1 cellular context compared by ENCODE assay signal in genomic region chr19:13033819-13034611, GRCh38.
TF ChIP-seq lines count a peak whose summit lies in the region.

No MANE protein-coding gene starts in this region.

TF ChIP-seq in HEK293, 187 proteins besides CTCF, POLR2A, EP300 and RAD21 (continued from another document and continues in another):
- TF ChIP-seq ZNF280C (tag by site-specific recombination; IDR thresholded peaks at IDR 0.05) (no peak), ZNF48 (tag by site-specific recombination; IDR thresholded peaks at IDR 0.05) (no peak), ZNF146 (tag by site-specific recombination; IDR thresholded peaks at IDR 0.05) (no peak), ZNF19 (tag by site-specific recombination; IDR thresholded peaks at IDR 0.05; ENCODE audit: low read depth) (no peak), SP2 (tag by site-specific recombination; IDR thresholded peaks at IDR 0.05) (no peak), IKZF3 (tag by site-specific recombination; IDR thresholded peaks at IDR 0.05) (no peak), ZNF2 (tag by site-specific recombination; IDR thresholded peaks at IDR 0.05) (0 out of 2 replicates have a peak, but pooled peaks have one; percentile 23), ZFP37 (tag by site-specific recombination; IDR thresholded peaks at IDR 0.05) (no peak), ZNF768 (tag by site-specific recombination; IDR thresholded peaks at IDR 0.05) (no peak), ZNF175 (tag by site-specific recombination; IDR thresholded peaks at IDR 0.05) (no peak), ZNF792 (tag by site-specific recombination; IDR thresholded peaks at IDR 0.05) (no peak), ZNF37A (tag by site-specific recombination; IDR thresholded peaks at IDR 0.05) (no peak), ZNF394 (tag by site-specific recombination; IDR thresholded peaks at IDR 0.05; ENCODE audit: borderline replicate concordance) (no peak), ZNF621 (tag by site-specific recombination; IDR thresholded peaks at IDR 0.05) (no peak), ZNF660 (tag by site-specific recombination; IDR thresholded peaks at IDR 0.05) (peak; percentile 52; the same call in 1 of the 2 replicates), ZNF843 (tag by site-specific recombination; IDR thresholded peaks at IDR 0.05) (no peak), ZNF670 (tag by site-specific recombination; IDR thresholded peaks at IDR 0.05; ENCODE audit: low read depth) (no peak), ZFP41 (tag by site-specific recombination; IDR thresholded peaks at IDR 0.05; ENCODE audit: borderline replicate concordance) (no peak), ELK4 (IDR thresholded peaks at IDR 0.05; ENCODE audit: borderline replicate concordance, low read depth, low read length) (no peak), ZNF266 (tag by site-specific recombination; IDR thresholded peaks at IDR 0.05; ENCODE audit: low read depth) (no peak), ZNF555 (tag by site-specific recombination; conservative IDR thresholded peaks at IDR 0.05) (no peak), YY2 (tag by site-specific recombination; IDR thresholded peaks at IDR 0.05) (no peak), ZNF121 (tag by site-specific recombination; IDR thresholded peaks at IDR 0.05) (no peak), ZNF530 (tag by site-specific recombination; IDR thresholded peaks at IDR 0.05; ENCODE audit: low read depth) (no peak), OSR2 (tag by site-specific recombination; IDR thresholded peaks at IDR 0.05) (no peak), ZNF292 (tag by site-specific recombination; IDR thresholded peaks at IDR 0.05; ENCODE audit: borderline replicate concordance, low read depth) (no peak), ZNF214 (tag by site-specific recombination; IDR thresholded peaks at IDR 0.05; ENCODE audit: borderline replicate concordance) (no peak), ZNF658 (tag by site-specific recombination; IDR thresholded peaks at IDR 0.05) (no peak), BCL6B (tag by site-specific recombination; IDR thresholded peaks at IDR 0.05) (no peak), ZEB2 (tag by site-specific recombination; IDR thresholded peaks at IDR 0.05) (peak; percentile 64)
- TF ChIP-seq, protein P1, sequence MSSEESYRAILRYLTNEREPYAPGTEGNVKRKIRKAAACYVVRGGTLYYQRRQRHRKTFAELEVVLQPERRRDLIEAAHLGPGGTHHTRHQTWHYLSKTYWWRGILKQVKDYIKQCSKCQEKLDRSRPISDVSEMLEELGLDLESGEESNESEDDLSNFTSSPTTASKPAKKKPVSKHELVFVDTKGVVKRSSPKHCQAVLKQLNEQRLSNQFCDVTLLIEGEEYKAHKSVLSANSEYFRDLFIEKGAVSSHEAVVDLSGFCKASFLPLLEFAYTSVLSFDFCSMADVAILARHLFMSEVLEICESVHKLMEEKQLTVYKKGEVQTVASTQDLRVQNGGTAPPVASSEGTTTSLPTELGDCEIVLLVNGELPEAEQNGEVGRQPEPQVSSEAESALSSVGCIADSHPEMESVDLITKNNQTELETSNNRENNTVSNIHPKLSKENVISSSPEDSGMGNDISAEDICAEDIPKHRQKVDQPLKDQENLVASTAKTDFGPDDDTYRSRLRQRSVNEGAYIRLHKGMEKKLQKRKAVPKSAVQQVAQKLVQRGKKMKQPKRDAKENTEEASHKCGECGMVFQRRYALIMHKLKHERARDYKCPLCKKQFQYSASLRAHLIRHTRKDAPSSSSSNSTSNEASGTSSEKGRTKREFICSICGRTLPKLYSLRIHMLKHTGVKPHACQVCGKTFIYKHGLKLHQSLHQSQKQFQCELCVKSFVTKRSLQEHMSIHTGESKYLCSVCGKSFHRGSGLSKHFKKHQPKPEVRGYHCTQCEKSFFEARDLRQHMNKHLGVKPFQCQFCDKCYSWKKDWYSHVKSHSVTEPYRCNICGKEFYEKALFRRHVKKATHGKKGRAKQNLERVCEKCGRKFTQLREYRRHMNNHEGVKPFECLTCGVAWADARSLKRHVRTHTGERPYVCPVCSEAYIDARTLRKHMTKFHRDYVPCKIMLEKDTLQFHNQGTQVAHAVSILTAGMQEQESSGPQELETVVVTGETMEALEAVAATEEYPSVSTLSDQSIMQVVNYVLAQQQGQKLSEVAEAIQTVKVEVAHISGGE (tag by site-specific recombination; conservative IDR thresholded peaks at IDR 0.05; ENCODE audit: low read depth) = no peak
- TF ChIP-seq, protein P2, sequence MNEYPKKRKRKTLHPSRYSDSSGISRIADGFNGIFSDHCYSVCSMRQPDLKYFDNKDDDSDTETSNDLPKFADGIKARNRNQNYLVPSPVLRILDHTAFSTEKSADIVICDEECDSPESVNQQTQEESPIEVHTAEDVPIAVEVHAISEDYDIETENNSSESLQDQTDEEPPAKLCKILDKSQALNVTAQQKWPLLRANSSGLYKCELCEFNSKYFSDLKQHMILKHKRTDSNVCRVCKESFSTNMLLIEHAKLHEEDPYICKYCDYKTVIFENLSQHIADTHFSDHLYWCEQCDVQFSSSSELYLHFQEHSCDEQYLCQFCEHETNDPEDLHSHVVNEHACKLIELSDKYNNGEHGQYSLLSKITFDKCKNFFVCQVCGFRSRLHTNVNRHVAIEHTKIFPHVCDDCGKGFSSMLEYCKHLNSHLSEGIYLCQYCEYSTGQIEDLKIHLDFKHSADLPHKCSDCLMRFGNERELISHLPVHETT (tag by site-specific recombination; IDR thresholded peaks at IDR 0.05) = no peak
- TF ChIP-seq, protein P3, sequence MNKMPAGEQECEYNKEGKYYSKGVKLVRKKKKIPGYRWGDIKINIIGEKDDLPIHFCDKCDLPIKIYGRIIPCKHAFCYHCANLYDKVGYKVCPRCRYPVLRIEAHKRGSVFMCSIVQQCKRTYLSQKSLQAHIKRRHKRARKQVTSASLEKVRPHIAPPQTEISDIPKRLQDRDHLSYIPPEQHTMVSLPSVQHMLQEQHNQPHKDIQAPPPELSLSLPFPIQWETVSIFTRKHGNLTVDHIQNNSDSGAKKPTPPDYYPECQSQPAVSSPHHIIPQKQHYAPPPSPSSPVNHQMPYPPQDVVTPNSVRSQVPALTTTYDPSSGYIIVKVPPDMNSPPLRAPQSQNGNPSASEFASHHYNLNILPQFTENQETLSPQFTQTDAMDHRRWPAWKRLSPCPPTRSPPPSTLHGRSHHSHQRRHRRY (tag by site-specific recombination; IDR thresholded peaks at IDR 0.05) = no peak
- TF ChIP-seq, protein P4, sequence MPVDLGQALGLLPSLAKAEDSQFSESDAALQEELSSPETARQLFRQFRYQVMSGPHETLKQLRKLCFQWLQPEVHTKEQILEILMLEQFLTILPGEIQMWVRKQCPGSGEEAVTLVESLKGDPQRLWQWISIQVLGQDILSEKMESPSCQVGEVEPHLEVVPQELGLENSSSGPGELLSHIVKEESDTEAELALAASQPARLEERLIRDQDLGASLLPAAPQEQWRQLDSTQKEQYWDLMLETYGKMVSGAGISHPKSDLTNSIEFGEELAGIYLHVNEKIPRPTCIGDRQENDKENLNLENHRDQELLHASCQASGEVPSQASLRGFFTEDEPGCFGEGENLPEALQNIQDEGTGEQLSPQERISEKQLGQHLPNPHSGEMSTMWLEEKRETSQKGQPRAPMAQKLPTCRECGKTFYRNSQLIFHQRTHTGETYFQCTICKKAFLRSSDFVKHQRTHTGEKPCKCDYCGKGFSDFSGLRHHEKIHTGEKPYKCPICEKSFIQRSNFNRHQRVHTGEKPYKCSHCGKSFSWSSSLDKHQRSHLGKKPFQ (tag by site-specific recombination; IDR thresholded peaks at IDR 0.05) = no peak
- TF ChIP-seq, protein P5, sequence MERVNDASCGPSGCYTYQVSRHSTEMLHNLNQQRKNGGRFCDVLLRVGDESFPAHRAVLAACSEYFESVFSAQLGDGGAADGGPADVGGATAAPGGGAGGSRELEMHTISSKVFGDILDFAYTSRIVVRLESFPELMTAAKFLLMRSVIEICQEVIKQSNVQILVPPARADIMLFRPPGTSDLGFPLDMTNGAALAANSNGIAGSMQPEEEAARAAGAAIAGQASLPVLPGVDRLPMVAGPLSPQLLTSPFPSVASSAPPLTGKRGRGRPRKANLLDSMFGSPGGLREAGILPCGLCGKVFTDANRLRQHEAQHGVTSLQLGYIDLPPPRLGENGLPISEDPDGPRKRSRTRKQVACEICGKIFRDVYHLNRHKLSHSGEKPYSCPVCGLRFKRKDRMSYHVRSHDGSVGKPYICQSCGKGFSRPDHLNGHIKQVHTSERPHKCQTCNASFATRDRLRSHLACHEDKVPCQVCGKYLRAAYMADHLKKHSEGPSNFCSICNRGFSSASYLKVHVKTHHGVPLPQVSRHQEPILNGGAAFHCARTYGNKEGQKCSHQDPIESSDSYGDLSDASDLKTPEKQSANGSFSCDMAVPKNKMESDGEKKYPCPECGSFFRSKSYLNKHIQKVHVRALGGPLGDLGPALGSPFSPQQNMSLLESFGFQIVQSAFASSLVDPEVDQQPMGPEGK (tag by site-specific recombination; IDR thresholded peaks at IDR 0.05) = 0 out of 2 replicates have a peak, but pooled peaks have one; percentile 30
- TF ChIP-seq, protein P6, sequence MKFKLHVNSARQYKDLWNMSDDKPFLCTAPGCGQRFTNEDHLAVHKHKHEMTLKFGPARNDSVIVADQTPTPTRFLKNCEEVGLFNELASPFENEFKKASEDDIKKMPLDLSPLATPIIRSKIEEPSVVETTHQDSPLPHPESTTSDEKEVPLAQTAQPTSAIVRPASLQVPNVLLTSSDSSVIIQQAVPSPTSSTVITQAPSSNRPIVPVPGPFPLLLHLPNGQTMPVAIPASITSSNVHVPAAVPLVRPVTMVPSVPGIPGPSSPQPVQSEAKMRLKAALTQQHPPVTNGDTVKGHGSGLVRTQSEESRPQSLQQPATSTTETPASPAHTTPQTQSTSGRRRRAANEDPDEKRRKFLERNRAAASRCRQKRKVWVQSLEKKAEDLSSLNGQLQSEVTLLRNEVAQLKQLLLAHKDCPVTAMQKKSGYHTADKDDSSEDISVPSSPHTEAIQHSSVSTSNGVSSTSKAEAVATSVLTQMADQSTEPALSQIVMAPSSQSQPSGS (tag by site-specific recombination; IDR thresholded peaks at IDR 0.05; ENCODE audit: low read depth) = no peak
- TF ChIP-seq, protein P7, sequence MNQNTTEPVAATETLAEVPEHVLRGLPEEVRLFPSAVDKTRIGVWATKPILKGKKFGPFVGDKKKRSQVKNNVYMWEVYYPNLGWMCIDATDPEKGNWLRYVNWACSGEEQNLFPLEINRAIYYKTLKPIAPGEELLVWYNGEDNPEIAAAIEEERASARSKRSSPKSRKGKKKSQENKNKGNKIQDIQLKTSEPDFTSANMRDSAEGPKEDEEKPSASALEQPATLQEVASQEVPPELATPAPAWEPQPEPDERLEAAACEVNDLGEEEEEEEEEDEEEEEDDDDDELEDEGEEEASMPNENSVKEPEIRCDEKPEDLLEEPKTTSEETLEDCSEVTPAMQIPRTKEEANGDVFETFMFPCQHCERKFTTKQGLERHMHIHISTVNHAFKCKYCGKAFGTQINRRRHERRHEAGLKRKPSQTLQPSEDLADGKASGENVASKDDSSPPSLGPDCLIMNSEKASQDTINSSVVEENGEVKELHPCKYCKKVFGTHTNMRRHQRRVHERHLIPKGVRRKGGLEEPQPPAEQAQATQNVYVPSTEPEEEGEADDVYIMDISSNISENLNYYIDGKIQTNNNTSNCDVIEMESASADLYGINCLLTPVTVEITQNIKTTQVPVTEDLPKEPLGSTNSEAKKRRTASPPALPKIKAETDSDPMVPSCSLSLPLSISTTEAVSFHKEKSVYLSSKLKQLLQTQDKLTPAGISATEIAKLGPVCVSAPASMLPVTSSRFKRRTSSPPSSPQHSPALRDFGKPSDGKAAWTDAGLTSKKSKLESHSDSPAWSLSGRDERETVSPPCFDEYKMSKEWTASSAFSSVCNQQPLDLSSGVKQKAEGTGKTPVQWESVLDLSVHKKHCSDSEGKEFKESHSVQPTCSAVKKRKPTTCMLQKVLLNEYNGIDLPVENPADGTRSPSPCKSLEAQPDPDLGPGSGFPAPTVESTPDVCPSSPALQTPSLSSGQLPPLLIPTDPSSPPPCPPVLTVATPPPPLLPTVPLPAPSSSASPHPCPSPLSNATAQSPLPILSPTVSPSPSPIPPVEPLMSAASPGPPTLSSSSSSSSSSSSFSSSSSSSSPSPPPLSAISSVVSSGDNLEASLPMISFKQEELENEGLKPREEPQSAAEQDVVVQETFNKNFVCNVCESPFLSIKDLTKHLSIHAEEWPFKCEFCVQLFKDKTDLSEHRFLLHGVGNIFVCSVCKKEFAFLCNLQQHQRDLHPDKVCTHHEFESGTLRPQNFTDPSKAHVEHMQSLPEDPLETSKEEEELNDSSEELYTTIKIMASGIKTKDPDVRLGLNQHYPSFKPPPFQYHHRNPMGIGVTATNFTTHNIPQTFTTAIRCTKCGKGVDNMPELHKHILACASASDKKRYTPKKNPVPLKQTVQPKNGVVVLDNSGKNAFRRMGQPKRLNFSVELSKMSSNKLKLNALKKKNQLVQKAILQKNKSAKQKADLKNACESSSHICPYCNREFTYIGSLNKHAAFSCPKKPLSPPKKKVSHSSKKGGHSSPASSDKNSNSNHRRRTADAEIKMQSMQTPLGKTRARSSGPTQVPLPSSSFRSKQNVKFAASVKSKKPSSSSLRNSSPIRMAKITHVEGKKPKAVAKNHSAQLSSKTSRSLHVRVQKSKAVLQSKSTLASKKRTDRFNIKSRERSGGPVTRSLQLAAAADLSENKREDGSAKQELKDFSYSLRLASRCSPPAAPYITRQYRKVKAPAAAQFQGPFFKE (tag by site-specific recombination; IDR thresholded peaks at IDR 0.05; ENCODE audit: borderline replicate concordance) = no peak
